In the genomic region with DNA sequence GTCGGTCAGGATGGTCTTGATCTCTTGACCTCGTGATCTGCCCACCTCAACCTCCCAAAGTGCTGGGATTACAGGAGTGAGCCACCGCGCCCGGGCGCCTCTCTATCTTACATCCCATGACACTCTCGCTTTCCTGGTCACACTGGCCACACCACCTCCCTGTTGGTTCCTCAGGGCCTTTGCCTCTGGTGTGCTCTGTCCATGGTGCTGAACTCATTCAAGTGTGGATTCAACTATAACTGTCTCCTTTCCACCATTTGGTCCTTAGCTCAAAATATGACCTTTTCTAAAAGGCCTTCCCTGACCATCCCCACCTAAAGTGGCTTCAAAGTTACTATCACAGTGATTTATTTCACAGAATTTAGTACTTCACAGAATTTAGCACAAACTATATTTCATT, we compare ENCODE assay signal across 1 cellular context.
TF ChIP-seq lines count a peak whose summit lies in the region.

No MANE protein-coding gene starts in this region.

TF ChIP-seq in HepG2, 621 proteins besides CTCF, POLR2A, EP300 and RAD21:
- TF ChIP-seq ZNF441 (CRISPR knock-in tag; IDR thresholded peaks at IDR 0.05; ENCODE audit: borderline replicate concordance): peak; percentile 39; the same call in 1 of the 2 replicates
- no peak for TF ChIP-seq ZNF703 (CRISPR knock-in tag; IDR thresholded peaks at IDR 0.05; ENCODE audit: borderline replicate concordance)
- 0 out of 2 replicates have a peak, but pooled peaks have one; percentile 43 for TF ChIP-seq ZNF792 (CRISPR knock-in tag; IDR thresholded peaks at IDR 0.05)
- TF ChIP-seq WIZ (CRISPR knock-in tag; IDR thresholded peaks at IDR 0.05): peak; percentile 67; the same call in 1 of the 2 replicates
- no peak for TF ChIP-seq ADNP (CRISPR knock-in tag; IDR thresholded peaks at IDR 0.05)
- TF ChIP-seq ZSCAN21 (CRISPR knock-in tag; IDR thresholded peaks at IDR 0.05; ENCODE audit: borderline replicate concordance): no peak
- TF ChIP-seq ZFP62 (CRISPR knock-in tag; IDR thresholded peaks at IDR 0.05): no peak
- no peak for TF ChIP-seq EED (CRISPR knock-in tag; IDR thresholded peaks at IDR 0.05)
- no peak for TF ChIP-seq ISX (CRISPR knock-in tag; conservative IDR thresholded peaks at IDR 0.05)
- no peak for TF ChIP-seq ARHGAP35 (CRISPR knock-in tag; IDR thresholded peaks at IDR 0.05; ENCODE audit: borderline replicate concordance)
- TF ChIP-seq IKZF1 (IDR thresholded peaks at IDR 0.05): no peak
- peak; percentile 95 for TF ChIP-seq MIER2 (CRISPR knock-in tag; IDR thresholded peaks at IDR 0.05)
- TF ChIP-seq, protein P1, sequence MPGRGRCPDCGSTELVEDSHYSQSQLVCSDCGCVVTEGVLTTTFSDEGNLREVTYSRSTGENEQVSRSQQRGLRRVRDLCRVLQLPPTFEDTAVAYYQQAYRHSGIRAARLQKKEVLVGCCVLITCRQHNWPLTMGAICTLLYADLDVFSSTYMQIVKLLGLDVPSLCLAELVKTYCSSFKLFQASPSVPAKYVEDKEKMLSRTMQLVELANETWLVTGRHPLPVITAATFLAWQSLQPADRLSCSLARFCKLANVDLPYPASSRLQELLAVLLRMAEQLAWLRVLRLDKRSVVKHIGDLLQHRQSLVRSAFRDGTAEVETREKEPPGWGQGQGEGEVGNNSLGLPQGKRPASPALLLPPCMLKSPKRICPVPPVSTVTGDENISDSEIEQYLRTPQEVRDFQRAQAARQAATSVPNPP (CRISPR knock-in tag; IDR thresholded peaks at IDR 0.05): no peak
- TF ChIP-seq, protein P2, sequence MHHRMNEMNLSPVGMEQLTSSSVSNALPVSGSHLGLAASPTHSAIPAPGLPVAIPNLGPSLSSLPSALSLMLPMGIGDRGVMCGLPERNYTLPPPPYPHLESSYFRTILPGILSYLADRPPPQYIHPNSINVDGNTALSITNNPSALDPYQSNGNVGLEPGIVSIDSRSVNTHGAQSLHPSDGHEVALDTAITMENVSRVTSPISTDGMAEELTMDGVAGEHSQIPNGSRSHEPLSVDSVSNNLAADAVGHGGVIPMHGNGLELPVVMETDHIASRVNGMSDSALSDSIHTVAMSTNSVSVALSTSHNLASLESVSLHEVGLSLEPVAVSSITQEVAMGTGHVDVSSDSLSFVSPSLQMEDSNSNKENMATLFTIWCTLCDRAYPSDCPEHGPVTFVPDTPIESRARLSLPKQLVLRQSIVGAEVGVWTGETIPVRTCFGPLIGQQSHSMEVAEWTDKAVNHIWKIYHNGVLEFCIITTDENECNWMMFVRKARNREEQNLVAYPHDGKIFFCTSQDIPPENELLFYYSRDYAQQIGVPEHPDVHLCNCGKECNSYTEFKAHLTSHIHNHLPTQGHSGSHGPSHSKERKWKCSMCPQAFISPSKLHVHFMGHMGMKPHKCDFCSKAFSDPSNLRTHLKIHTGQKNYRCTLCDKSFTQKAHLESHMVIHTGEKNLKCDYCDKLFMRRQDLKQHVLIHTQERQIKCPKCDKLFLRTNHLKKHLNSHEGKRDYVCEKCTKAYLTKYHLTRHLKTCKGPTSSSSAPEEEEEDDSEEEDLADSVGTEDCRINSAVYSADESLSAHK (CRISPR knock-in tag; IDR thresholded peaks at IDR 0.05; ENCODE audit: borderline replicate concordance): no peak
- TF ChIP-seq, protein P3, sequence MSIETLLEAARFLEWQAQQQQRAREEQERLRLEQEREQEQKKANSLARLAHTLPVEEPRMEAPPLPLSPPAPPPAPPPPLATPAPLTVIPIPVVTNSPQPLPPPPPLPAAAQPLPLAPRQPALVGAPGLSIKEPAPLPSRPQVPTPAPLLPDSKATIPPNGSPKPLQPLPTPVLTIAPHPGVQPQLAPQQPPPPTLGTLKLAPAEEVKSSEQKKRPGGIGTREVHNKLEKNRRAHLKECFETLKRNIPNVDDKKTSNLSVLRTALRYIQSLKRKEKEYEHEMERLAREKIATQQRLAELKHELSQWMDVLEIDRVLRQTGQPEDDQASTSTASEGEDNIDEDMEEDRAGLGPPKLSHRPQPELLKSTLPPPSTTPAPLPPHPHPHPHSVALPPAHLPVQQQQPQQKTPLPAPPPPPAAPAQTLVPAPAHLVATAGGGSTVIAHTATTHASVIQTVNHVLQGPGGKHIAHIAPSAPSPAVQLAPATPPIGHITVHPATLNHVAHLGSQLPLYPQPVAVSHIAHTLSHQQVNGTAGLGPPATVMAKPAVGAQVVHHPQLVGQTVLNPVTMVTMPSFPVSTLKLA (IDR thresholded peaks at IDR 0.05): no peak
- peak; percentile 55; the same call in 1 of the 2 replicates for TF ChIP-seq EHMT2 (IDR thresholded peaks at IDR 0.05; ENCODE audit: borderline replicate concordance, low read depth, low read length)
- no peak for TF ChIP-seq CBX1 (IDR thresholded peaks at IDR 0.05; ENCODE audit: low read depth)
- 0 out of 2 replicates have a peak, but pooled peaks have one; percentile 28 for TF ChIP-seq SAP130 (CRISPR knock-in tag; IDR thresholded peaks at IDR 0.05; ENCODE audit: low read depth)
- TF ChIP-seq MYNN (CRISPR knock-in tag; IDR thresholded peaks at IDR 0.05; ENCODE audit: low read depth): no peak
- no peak for TF ChIP-seq HNRNPUL1 (IDR thresholded peaks at IDR 0.05; ENCODE audit: low read depth, low read length)
- TF ChIP-seq ATAD3A (CRISPR knock-in tag; IDR thresholded peaks at IDR 0.05): no peak
- TF ChIP-seq, protein P4, sequence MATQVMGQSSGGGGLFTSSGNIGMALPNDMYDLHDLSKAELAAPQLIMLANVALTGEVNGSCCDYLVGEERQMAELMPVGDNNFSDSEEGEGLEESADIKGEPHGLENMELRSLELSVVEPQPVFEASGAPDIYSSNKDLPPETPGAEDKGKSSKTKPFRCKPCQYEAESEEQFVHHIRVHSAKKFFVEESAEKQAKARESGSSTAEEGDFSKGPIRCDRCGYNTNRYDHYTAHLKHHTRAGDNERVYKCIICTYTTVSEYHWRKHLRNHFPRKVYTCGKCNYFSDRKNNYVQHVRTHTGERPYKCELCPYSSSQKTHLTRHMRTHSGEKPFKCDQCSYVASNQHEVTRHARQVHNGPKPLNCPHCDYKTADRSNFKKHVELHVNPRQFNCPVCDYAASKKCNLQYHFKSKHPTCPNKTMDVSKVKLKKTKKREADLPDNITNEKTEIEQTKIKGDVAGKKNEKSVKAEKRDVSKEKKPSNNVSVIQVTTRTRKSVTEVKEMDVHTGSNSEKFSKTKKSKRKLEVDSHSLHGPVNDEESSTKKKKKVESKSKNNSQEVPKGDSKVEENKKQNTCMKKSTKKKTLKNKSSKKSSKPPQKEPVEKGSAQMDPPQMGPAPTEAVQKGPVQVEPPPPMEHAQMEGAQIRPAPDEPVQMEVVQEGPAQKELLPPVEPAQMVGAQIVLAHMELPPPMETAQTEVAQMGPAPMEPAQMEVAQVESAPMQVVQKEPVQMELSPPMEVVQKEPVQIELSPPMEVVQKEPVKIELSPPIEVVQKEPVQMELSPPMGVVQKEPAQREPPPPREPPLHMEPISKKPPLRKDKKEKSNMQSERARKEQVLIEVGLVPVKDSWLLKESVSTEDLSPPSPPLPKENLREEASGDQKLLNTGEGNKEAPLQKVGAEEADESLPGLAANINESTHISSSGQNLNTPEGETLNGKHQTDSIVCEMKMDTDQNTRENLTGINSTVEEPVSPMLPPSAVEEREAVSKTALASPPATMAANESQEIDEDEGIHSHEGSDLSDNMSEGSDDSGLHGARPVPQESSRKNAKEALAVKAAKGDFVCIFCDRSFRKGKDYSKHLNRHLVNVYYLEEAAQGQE (IDR thresholded peaks at IDR 0.05; ENCODE audit: borderline replicate concordance in 1 of 2, low read depth in 1 of 2, low read length in 2 of 2): peak; percentile 68 to 94
- TF ChIP-seq, protein P5, sequence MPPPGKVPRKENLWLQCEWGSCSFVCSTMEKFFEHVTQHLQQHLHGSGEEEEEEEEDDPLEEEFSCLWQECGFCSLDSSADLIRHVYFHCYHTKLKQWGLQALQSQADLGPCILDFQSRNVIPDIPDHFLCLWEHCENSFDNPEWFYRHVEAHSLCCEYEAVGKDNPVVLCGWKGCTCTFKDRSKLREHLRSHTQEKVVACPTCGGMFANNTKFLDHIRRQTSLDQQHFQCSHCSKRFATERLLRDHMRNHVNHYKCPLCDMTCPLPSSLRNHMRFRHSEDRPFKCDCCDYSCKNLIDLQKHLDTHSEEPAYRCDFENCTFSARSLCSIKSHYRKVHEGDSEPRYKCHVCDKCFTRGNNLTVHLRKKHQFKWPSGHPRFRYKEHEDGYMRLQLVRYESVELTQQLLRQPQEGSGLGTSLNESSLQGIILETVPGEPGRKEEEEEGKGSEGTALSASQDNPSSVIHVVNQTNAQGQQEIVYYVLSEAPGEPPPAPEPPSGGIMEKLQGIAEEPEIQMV (CRISPR knock-in tag; IDR thresholded peaks at IDR 0.05; ENCODE audit: low read depth): no peak
- TF ChIP-seq RFXAP (CRISPR knock-in tag; IDR thresholded peaks at IDR 0.05; ENCODE audit: borderline replicate concordance): no peak
- 0 out of 2 replicates have a peak, but pooled peaks have one; percentile 14 for TF ChIP-seq RARA (CRISPR knock-in tag; IDR thresholded peaks at IDR 0.05)
- no peak for TF ChIP-seq ZNF790 (CRISPR knock-in tag; IDR thresholded peaks at IDR 0.05; ENCODE audit: borderline replicate concordance)
- TF ChIP-seq SALL1 (CRISPR knock-in tag; IDR thresholded peaks at IDR 0.05): peak; percentile 37; the same call in 1 of the 2 replicates
- TF ChIP-seq ZNF772 (CRISPR knock-in tag; IDR thresholded peaks at IDR 0.05): no peak
- TF ChIP-seq, protein P6, sequence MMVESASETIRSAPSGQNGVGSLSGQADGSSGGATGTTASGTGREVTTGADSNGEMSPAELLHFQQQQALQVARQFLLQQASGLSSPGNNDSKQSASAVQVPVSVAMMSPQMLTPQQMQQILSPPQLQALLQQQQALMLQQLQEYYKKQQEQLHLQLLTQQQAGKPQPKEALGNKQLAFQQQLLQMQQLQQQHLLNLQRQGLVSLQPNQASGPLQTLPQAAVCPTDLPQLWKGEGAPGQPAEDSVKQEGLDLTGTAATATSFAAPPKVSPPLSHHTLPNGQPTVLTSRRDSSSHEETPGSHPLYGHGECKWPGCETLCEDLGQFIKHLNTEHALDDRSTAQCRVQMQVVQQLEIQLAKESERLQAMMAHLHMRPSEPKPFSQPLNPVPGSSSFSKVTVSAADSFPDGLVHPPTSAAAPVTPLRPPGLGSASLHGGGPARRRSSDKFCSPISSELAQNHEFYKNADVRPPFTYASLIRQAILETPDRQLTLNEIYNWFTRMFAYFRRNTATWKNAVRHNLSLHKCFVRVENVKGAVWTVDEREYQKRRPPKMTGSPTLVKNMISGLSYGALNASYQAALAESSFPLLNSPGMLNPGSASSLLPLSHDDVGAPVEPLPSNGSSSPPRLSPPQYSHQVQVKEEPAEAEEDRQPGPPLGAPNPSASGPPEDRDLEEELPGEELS (CRISPR knock-in tag; IDR thresholded peaks at IDR 0.05): no peak
- TF ChIP-seq JDP2 (CRISPR knock-in tag; IDR thresholded peaks at IDR 0.05; ENCODE audit: borderline replicate concordance): no peak
- no peak for TF ChIP-seq NPAS2 (CRISPR knock-in tag; IDR thresholded peaks at IDR 0.05; ENCODE audit: borderline replicate concordance)
